In the genomic region with DNA sequence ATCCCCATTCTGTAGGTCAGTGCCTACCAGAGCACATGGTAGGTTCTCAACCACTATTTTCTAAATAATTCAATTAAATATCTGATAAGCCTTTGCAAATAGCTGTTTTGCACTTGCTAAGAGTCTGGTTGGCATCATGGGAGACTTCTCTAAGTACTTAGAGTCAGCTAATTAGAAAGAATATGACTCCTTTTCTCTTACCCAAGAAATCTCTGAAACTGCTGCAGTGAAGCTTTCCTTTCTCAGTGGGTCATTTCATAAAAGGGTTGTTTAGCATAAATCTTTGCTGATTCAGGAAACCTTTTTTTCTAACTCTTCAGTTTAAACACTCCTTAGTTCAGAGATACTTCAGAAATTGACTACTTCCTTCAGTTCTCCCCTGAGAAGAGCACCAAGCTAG, we compare ENCODE assay signal across 8 cellular contexts.
"Had no signal": no experiment of that assay in that cellular context is flagged by ENCODE, and none has a peak within 500 bp of the region (broad histone marks: within the 10 kb centered on the region; RNA-seq: fewer than 3 reads in every experiment).

No MANE protein-coding gene starts in this region.

- H3K4me3 ChIP-seq: HAP-1 had no signal

- H3K27ac ChIP-seq: HL-60 had no signal

- H3K9me3 ChIP-seq: HAP-1 had no signal

- H3K36me3 ChIP-seq: HAP-1 had no signal

- ATAC-seq: HCT116, HepG2 had no signal

- H3K4me1 ChIP-seq: HAP-1 had no signal

- DNase-seq: GOT3, H7, HFFc6, KBM-7 had no signal
